8 cellular contexts compared by ENCODE assay signal in the genomic region with DNA sequence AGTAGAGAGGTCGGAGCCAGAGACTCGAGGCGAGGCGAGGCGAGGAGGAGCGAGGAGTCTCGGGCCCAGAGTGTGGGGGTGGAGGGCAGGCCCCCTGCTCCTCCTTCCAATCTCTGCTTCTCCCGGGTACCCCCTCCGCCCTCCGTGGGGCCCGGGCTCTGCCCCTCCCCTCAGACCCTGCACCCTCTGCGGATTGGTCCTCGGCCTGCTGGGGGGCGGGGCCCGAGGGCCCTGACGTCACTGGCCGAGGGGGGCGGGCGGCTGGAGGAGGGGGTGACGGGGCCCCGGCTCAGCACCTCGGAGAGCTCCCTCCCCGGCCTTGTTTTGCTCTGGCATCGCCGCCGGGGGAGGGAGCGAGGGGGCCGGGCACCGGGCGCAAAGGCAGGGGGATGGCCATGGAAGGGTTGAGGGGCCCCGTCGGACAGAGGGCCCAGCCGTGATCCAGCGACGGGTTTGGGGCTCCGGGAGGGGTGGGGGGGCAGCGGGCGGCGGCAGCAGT. TPM values are rescaled to one million over a fixed set of nuclear protein-coding genes. Genes with fewer than 3 reads are reported as not detected.
DNase-seq lines count a peak whose midpoint lies in the region; FAIRE-seq and TF ChIP-seq lines count a peak whose summit lies in the region.

A gene (plus strand): TSS at position 282 of the 499 bp plus-strand sequence. CDS start 232 bp downstream, outside the sequence.

- H3K9me3 ChIP-seq in MM.1S (replicated peaks; ENCODE audit: insufficient read depth, low read length), result no peaks in the 10 kb centered on the region
- no peaks in the 10 kb centered on the region; the same call in 1 of the 2 replicates for H3K9me3 ChIP-seq in SJSA1 (replicated peaks)
- no peaks in the 10 kb centered on the region for H3K9me3 ChIP-seq in neural progenitor cell (ENCODE audit: low read depth)

- intact Hi-C loops in activated naive CD4-positive, alpha-beta T cell treated with anti-CD3 and anti-CD28 coated beads for 36 hours (cut with micrococcal nuclease), result no loop called here

- no peaks in the 10 kb centered on the region for H3K9me2 ChIP-seq in MM.1S (replicated peaks; ENCODE audit: insufficient read depth, low read length)

- no peaks in the 10 kb centered on the region for H3K79me2 ChIP-seq in MM.1S (ENCODE audit: low read length)
- H3K79me2 ChIP-seq in neural progenitor cell (ENCODE audit: low read depth), result no peaks in the 10 kb centered on the region

- peaks cover 19% of the 10 kb centered on the region for H3K4me1 Mint-ChIP-seq in activated naive CD4-positive, alpha-beta T cell treated with anti-CD3 and anti-CD28 coated beads for 36 hours (ENCODE audit: low read depth)
- peaks cover 17% of the 10 kb centered on the region for H3K4me1 Mint-ChIP-seq in neural progenitor cell
- H3K4me1 Mint-ChIP-seq in stimulated activated naive CD8-positive, alpha-beta T cell treated with anti-CD3 and anti-CD28 coated beads, Interleukin-15, Interleukin-2, amounts not matched to agents 100 ng/mL and 50 ng/mL, for 24 hours (ENCODE audit: low read depth), result peaks cover 11% of the 10 kb centered on the region

- H3K27ac ChIP-seq in MM.1S (ENCODE audit: low read length) (no peak within 1 kb of the TSS), SJSA1 (no peak within 1 kb of the TSS), neural progenitor cell (no peak within 1 kb of the TSS)

- no peak within 1 kb of the TSS for H2AFZ ChIP-seq in MM.1S (ENCODE audit: low read length)
- H2AFZ ChIP-seq in neural progenitor cell (replicated peaks), result no peak within 1 kb of the TSS

- DNase-seq in DMS53 treated with DMSO at 0.1 percent for 48 hours (lab: John Stamatoyannopoulos, UW; ENCODE audit: unreplicated experiment) (peak; percentile 80), MM.1S (peak; percentile 83), SJSA1 (ENCODE audit: low read depth in 1 of 2, low spot score in 2 of 2) (peak; percentile 52 to 84), frontal cortex (ENCODE audit: low spot score in 2 of 2) (peak; percentile 98 to 100), neural progenitor cell (ENCODE audit: low spot score) (peak; percentile 97), SKM-1 (lab: John Stamatoyannopoulos, UW; ENCODE audit: unreplicated experiment) (no peak)
- peak; percentile 84 for DNase-seq in activated naive CD4-positive, alpha-beta T cell treated with anti-CD3 and anti-CD28 coated beads for 36 hours

- TF ChIP-seq CTCF in MM.1S (IDR thresholded peaks at IDR 0.05; ENCODE audit: low read length) (no peak), neural progenitor cell (IDR thresholded peaks at IDR 0.05) (peak; percentile 11)

- H4K20me1 ChIP-seq in MM.1S (ENCODE audit: insufficient read depth, low read length), result no peaks in the 10 kb centered on the region
- H4K20me1 ChIP-seq in neural progenitor cell (ENCODE audit: low read depth), result peaks cover 26% of the 10 kb centered on the region

- H3K36me3 ChIP-seq in MM.1S (replicated peaks; ENCODE audit: insufficient read depth, low read length) (no peaks in the 10 kb centered on the region), SJSA1 (no peaks in the 10 kb centered on the region), neural progenitor cell (no peaks in the 10 kb centered on the region)

- H3K9ac ChIP-seq in MM.1S (ENCODE audit: low read length) (no peak within 1 kb of the TSS), neural progenitor cell (no peak within 1 kb of the TSS)

- H3K27me3 Mint-ChIP-seq in activated naive CD4-positive, alpha-beta T cell treated with anti-CD3 and anti-CD28 coated beads for 36 hours (ENCODE audit: low read depth), result peaks cover 19% of the 10 kb centered on the region
- peaks cover 37% of the 10 kb centered on the region for H3K27me3 Mint-ChIP-seq in neural progenitor cell (ENCODE audit: insufficient read depth, low read depth)
- peaks cover 31% of the 10 kb centered on the region for H3K27me3 Mint-ChIP-seq in stimulated activated naive CD8-positive, alpha-beta T cell treated with anti-CD3 and anti-CD28 coated beads, Interleukin-15, Interleukin-2, amounts not matched to agents 100 ng/mL and 50 ng/mL, for 24 hours

- no peaks in the 10 kb centered on the region for H3F3A ChIP-seq in MM.1S (ENCODE audit: insufficient read depth, low read length)
- peaks cover 17% of the 10 kb centered on the region for H3F3A ChIP-seq in neural progenitor cell (ENCODE audit: low read depth)

- H3K4me1 ChIP-seq in MM.1S (ENCODE audit: low read length) (no peaks in the 10 kb centered on the region), SJSA1 (replicated peaks) (0 out of 2 replicates have a peak, but pooled peaks cover 3% of the 10 kb centered on the region), neural progenitor cell (peaks cover 13% of the 10 kb centered on the region)

- H3K9me3 Mint-ChIP-seq in activated naive CD4-positive, alpha-beta T cell treated with anti-CD3 and anti-CD28 coated beads for 36 hours, result no peaks in the 10 kb centered on the region
- no peaks in the 10 kb centered on the region for H3K9me3 Mint-ChIP-seq in neural progenitor cell
- H3K9me3 Mint-ChIP-seq in stimulated activated naive CD8-positive, alpha-beta T cell treated with anti-CD3 and anti-CD28 coated beads, Interleukin-15, Interleukin-2, amounts not matched to agents 100 ng/mL and 50 ng/mL, for 24 hours, result no peaks in the 10 kb centered on the region

- H3K4me3 ChIP-seq in MM.1S (ENCODE audit: low read length) (peak within 1 kb of the TSS; percentile 60), SJSA1 (no peak within 1 kb of the TSS), neural progenitor cell (peak within 1 kb of the TSS; percentile 50)

- peak within 1 kb of the TSS; percentile 21 for H3K4me3 Mint-ChIP-seq in activated naive CD4-positive, alpha-beta T cell treated with anti-CD3 and anti-CD28 coated beads for 36 hours
- peak within 1 kb of the TSS; percentile 81 for H3K4me3 Mint-ChIP-seq in neural progenitor cell
- peak within 1 kb of the TSS; percentile 41 for H3K4me3 Mint-ChIP-seq in stimulated activated naive CD8-positive, alpha-beta T cell treated with anti-CD3 and anti-CD28 coated beads, Interleukin-15, Interleukin-2, amounts not matched to agents 100 ng/mL and 50 ng/mL, for 24 hours

- H3K4me2 ChIP-seq in MM.1S (ENCODE audit: low read depth, low read length) (peak within 1 kb of the TSS; percentile 82), neural progenitor cell (peak within 1 kb of the TSS; percentile 82)

- no peaks in the 10 kb centered on the region for H3K36me3 Mint-ChIP-seq in activated naive CD4-positive, alpha-beta T cell treated with anti-CD3 and anti-CD28 coated beads for 36 hours (ENCODE audit: low read depth)
- no peaks in the 10 kb centered on the region for H3K36me3 Mint-ChIP-seq in neural progenitor cell
- no peaks in the 10 kb centered on the region for H3K36me3 Mint-ChIP-seq in stimulated activated naive CD8-positive, alpha-beta T cell treated with anti-CD3 and anti-CD28 coated beads, Interleukin-15, Interleukin-2, amounts not matched to agents 100 ng/mL and 50 ng/mL, for 24 hours (ENCODE audit: low read depth)

- FAIRE-seq in frontal cortex (lab: Jason Lieb, UNC), result no peak

- no peak within 1 kb of the TSS for H3K27ac Mint-ChIP-seq in activated naive CD4-positive, alpha-beta T cell treated with anti-CD3 and anti-CD28 coated beads for 36 hours
- H3K27ac Mint-ChIP-seq in neural progenitor cell, result no peak within 1 kb of the TSS
- H3K27ac Mint-ChIP-seq in stimulated activated naive CD8-positive, alpha-beta T cell treated with anti-CD3 and anti-CD28 coated beads, Interleukin-15, Interleukin-2, amounts not matched to agents 100 ng/mL and 50 ng/mL, for 24 hours, result no peak within 1 kb of the TSS

- CTCF ChIA-PET in activated naive CD4-positive, alpha-beta T cell treated with anti-CD3 and anti-CD28 coated beads for 36 hours (lab: Charles Lee), result interaction anchor here (0.9 to 2.5 kb wide), 3 partner anchors 22 to 98 kb away, joined by 3 to 7 read pairs (median 4); no protein-coding TSS in a partner anchor

- H3K27me3 ChIP-seq in MM.1S (replicated peaks; ENCODE audit: insufficient read depth, low read length) (peaks cover 45% of the 10 kb centered on the region), SJSA1 (replicated peaks) (peaks cover 53% of the 10 kb centered on the region), neural progenitor cell (peaks cover 52% of the 10 kb centered on the region)

RNA-seq across cellular contexts. Expression of the gene that starts here (rescaled TPM):
- total RNA-seq in SJSA1 (2014; rRNA removed; shearing (Covaris generic)), result not detected in 2 replicates
- under 1 TPM in 1 of 2 experiments, not detected in 1; 0.17 TPM for total RNA-seq in activated naive CD4-positive, alpha-beta T cell treated with anti-CD3 and anti-CD28 coated beads for 36 hours
- total RNA-seq in frontal cortex (123 TPM), neural progenitor cell (ENCODE audit: low replicate concordance) (0.09 and 0.58 TPM in 2 replicates)

Comparison
In these comparisons a context has a peak if more than half of its experiments do, and no peak if none do; other contexts are left out.
1. RNA of the gene that starts here (total RNA-seq): 123 TPM in frontal cortex (single experiment); 0.09 to 0.58 TPM in neural progenitor cell, 0.17 TPM in activated naive CD4-positive, alpha-beta T cell treated with anti-CD3 and anti-CD28 coated beads for 36 hours and not detected in SJSA1; every median in the first group is over 10 times any median in the second.
2. Peak in DNase-seq in SJSA1; RNA of the gene not detected or under 1 TPM.
3. Peak in DNase-seq in activated naive CD4-positive, alpha-beta T cell treated with anti-CD3 and anti-CD28 coated beads for 36 hours; RNA of the gene not detected or under 1 TPM.
4. Peak in DNase-seq, H3K4me3 ChIP-seq and H3K4me2 ChIP-seq in neural progenitor cell; RNA of the gene not detected or under 1 TPM.
5. H3K4me3 Mint-ChIP-seq: peak in every context shown above with its lines; median percentile 81 in neural progenitor cell; 41 in stimulated activated naive CD8-positive, alpha-beta T cell treated with anti-CD3 and anti-CD28 coated beads, Interleukin-15, Interleukin-2, amounts not matched to agents 100 ng/mL and 50 ng/mL, for 24 hours; 21 in activated naive CD4-positive, alpha-beta T cell treated with anti-CD3 and anti-CD28 coated beads for 36 hours.